In the genomic region with DNA sequence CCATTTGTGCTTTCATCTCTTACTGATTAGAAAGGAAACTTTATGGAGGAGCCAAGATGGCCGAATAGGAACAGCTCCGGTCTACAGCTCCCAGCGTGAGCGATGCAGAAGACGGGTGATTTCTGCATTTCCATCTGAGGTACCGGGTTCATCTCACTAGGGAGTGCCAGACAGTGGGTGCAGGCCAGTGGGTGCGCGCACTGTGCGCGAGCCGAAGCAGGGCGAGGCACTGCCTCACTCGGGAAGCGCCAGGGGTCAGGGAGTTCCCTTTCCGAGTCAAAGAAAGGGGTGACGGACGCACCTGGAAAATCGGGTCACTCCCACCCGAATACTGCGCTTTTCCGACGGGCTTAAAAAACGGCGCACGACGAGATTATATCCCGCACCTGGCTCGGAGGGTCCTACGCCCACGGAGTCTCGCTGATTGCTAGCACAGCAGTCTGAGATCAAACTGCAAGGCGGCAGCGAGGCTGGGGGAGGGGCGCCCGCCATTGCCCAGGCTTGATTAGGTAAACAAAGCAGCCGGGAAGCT, we compare ENCODE assay signal across 8 cellular contexts.
DNase-seq lines count a peak whose midpoint lies in the region; ATAC-seq, FAIRE-seq and TF ChIP-seq lines count a peak whose summit lies in the region.
"Not testable (repeated sequence)": the region's sequence is repeated elsewhere in the genome, so short reads cannot be mapped to it uniquely, and the experiment has no call there.

No MANE protein-coding gene starts in this region.

- ATAC-seq in PC-3 = not testable (repeated sequence)

- H3K9me3 Mint-ChIP-seq in glutamatergic neuron (ENCODE audit: unreplicated experiment); nephron: not testable (repeated sequence)

- H2AK5ac ChIP-seq in H1 (ENCODE audit: low read depth, low read length); trophoblast cell (ENCODE audit: low read length): not testable (repeated sequence)

- not testable (repeated sequence) for H3K9me2 ChIP-seq in PC-3 (replicated peaks; ENCODE audit: low read length)

- H4K20me1 ChIP-seq in PC-3 (ENCODE audit: low read length); H1 (replicated peaks in 1 of 2; ENCODE audit: control insufficient read depth in 1 of 2, insufficient read depth in 2 of 2, low read length in 2 of 2): not testable (repeated sequence)

- not testable (repeated sequence) for H3K56ac ChIP-seq in H1 (replicated peaks; ENCODE audit: insufficient read length, low read depth, low read length)

- H3K4me3 ChIP-seq in HUES6 (ENCODE audit: low read depth, low read length) (peak overlapping the region; percentile 47), PC-3 (ENCODE audit: low read length) (peak overlapping the region; percentile 35; the same call in 1 of the 2 replicates), H1 (ENCODE audit: extremely low read depth in 1 of 4, insufficient read depth in 2 of 4, low read depth in 3 of 4, low read length in 4 of 4) (peak overlapping the region in 1 of 4 experiments; percentile 22; a peak in 1 of 8 replicates)
- not testable (repeated sequence) for H3K4me3 ChIP-seq in trophoblast cell (ENCODE audit: low read depth, low read length)

- DNase-seq in PC-3, glutamatergic neuron, trophoblast cell: not testable (repeated sequence)
- DNase-seq in H1 (ENCODE audit: low read depth in 1 of 2, low spot score in 2 of 2) = peak in 1 of 2 experiments; percentile 79

- not testable (repeated sequence) for H3K79me1 ChIP-seq in H1 (ENCODE audit: low read depth, low read length); trophoblast cell (ENCODE audit: low read length)

- CTCF ChIA-PET in PC-3 (lab: Charles Lee); H1 (lab: Charles Lee; ENCODE audit: partially characterized antibody): not testable (repeated sequence)

- not testable (repeated sequence) for H3K18ac ChIP-seq in H1 (ENCODE audit: extremely low read depth, low read length); trophoblast cell (ENCODE audit: low read length)

- H3K36me3 Mint-ChIP-seq in glutamatergic neuron (ENCODE audit: unreplicated experiment); nephron (ENCODE audit: low read depth): not testable (repeated sequence)

- H3K4me3 Mint-ChIP-seq in glutamatergic neuron (ENCODE audit: unreplicated experiment) (peak overlapping the region; percentile 81), nephron (peak overlapping the region; percentile 83 to 89 (median 87))

- not testable (repeated sequence) for H4K5ac ChIP-seq in H1 (ENCODE audit: insufficient read length, low read depth, low read length)

- H2AFZ ChIP-seq in PC-3 (ENCODE audit: low read length) = 0 out of 2 replicates have a peak overlapping the region, but pooled peaks have one; percentile 48
- H2AFZ ChIP-seq in H1 (ENCODE audit: low read length); trophoblast cell (ENCODE audit: insufficient read depth, low read length, poor library complexity): not testable (repeated sequence)

- TSS peak; percentile 39 for BruUV-seq in PC-3 (replicated peaks; lab: Mats Ljungman, UMichigan)

- not testable (repeated sequence) for H3K4me1 Mint-ChIP-seq in glutamatergic neuron (ENCODE audit: low read depth, unreplicated experiment); nephron

- not testable (repeated sequence) for H2BK12ac ChIP-seq in H1 (ENCODE audit: low read depth, low read length); trophoblast cell (ENCODE audit: low read length)

- not testable (repeated sequence) for H2BK5ac ChIP-seq in H1 (ENCODE audit: low read depth, low read length); trophoblast cell (ENCODE audit: low read depth, low read length, poor library complexity)

- H3F3A ChIP-seq in PC-3 (ENCODE audit: low read length, unreplicated experiment) = not testable (repeated sequence)

- H3K9ac ChIP-seq in ES-I3 (ENCODE audit: low read depth, low read length) (peak overlapping the region; percentile 50), HUES6 (ENCODE audit: low read length) (peak overlapping the region; percentile 56), PC-3 (ENCODE audit: low read length) (peak overlapping the region; percentile 37; the same call in 1 of the 2 replicates)
- not testable (repeated sequence) for H3K9ac ChIP-seq in H1 (replicated peaks in 1 of 4; ENCODE audit: extremely low read depth in 1 of 4, low read depth in 3 of 4, low read length in 3 of 4); trophoblast cell (ENCODE audit: low read length)

- peaks cover 14% of the 10 kb centered on the region; the same call in 1 of the 2 replicates for H3K27me3 ChIP-seq in HUES6 (ENCODE audit: control insufficient read depth, insufficient read depth, low read length)
- not testable (repeated sequence) for H3K27me3 ChIP-seq in PC-3 (ENCODE audit: low read length); trophoblast cell (ENCODE audit: insufficient read depth, low read length)
- peaks cover 0 to 20% (median 14%) of the 10 kb centered on the region in 4 experiments; a peak in 6 of 7 replicates for H3K27me3 ChIP-seq in H1 (replicated peaks in 1 of 4; ENCODE audit: control insufficient read depth in 3 of 4, extremely low read depth in 1 of 4, insufficient read depth in 3 of 4, low read length in 3 of 4)

- H4K91ac ChIP-seq in H1 (replicated peaks; ENCODE audit: insufficient read length, low read length) = not testable (repeated sequence)
- H4K91ac ChIP-seq in trophoblast cell (ENCODE audit: low read depth, low read length) = peak overlapping the region; percentile 14

- intact Hi-C loops in PC-3 (cut with micrococcal nuclease) = loop anchor here (5.0 kb wide), 1 partner anchor 54 kb away; no protein-coding TSS in a partner anchor

- not testable (repeated sequence) for H3K23ac ChIP-seq in H1 (ENCODE audit: insufficient read length); trophoblast cell (ENCODE audit: low read length)

- not testable (repeated sequence) for H2BK120ac ChIP-seq in H1 (replicated peaks; ENCODE audit: low read depth, low read length); trophoblast cell (ENCODE audit: insufficient read depth, low read length, poor library complexity)

- not testable (repeated sequence) for TF ChIP-seq CTCF in 22Rv1 (IDR thresholded peaks at IDR 0.05); PC-3 (conservative IDR thresholded peaks at IDR 0.05; ENCODE audit: low read depth, low read length); H1 (IDR thresholded peaks at IDR 0.05; ENCODE audit: control extremely low read depth in 1 of 3, insufficient read depth in 1 of 3, low read depth in 1 of 3, low read length in 3 of 3); glutamatergic neuron (IDR thresholded peaks at IDR 0.05; ENCODE audit: partially characterized antibody, unreplicated experiment); nephron (IDR thresholded peaks at IDR 0.05; ENCODE audit: unreplicated experiment in 3 of 3)

- H3K9me3 ChIP-seq in ES-I3 (ENCODE audit: control insufficient read depth, insufficient read depth, low read length); HUES6 (ENCODE audit: control insufficient read depth, insufficient read depth, low read depth, low read length); PC-3 (ENCODE audit: low read length); H1 (ENCODE audit: insufficient read depth in 2 of 2, low read depth in 1 of 2, low read length in 1 of 2); trophoblast cell (ENCODE audit: insufficient read depth, low read depth, low read length): not testable (repeated sequence)

- H3K4me1 ChIP-seq in ES-I3 (ENCODE audit: insufficient read depth, low read length) (peaks cover 15% of the 10 kb centered on the region; the same call in 1 of the 2 replicates), PC-3 (ENCODE audit: insufficient read depth, low read length) (peaks cover 33% of the 10 kb centered on the region), trophoblast cell (ENCODE audit: control insufficient read depth in 1 of 2, insufficient read depth in 2 of 2, low read length in 2 of 2) (peaks cover 14 to 17% of the 10 kb centered on the region in 2 experiments)
- not testable (repeated sequence) for H3K4me1 ChIP-seq in HUES6 (ENCODE audit: control insufficient read depth, insufficient read depth, low read length); H1 (replicated peaks in 1 of 4; ENCODE audit: control insufficient read depth in 3 of 4, insufficient read depth in 4 of 4, low read length in 3 of 4)

- POLR2A ChIA-PET in PC-3 (lab: Charles Lee; ENCODE audit: unreplicated experiment) = not testable (repeated sequence)
- POLR2A ChIA-PET in H1 (lab: Charles Lee; ENCODE audit: partially characterized antibody) = interaction anchor here (1.2 to 1.8 kb wide), 3 partner anchors 8 to 26 kb away, joined by 3 to 4 read pairs (median 3); no protein-coding TSS in a partner anchor

- H2BK20ac ChIP-seq in H1 (ENCODE audit: low read length) = not testable (repeated sequence)

- H3K4ac ChIP-seq in H1 (replicated peaks; ENCODE audit: insufficient read length, low read depth, low read length); trophoblast cell (ENCODE audit: low read depth, low read length): not testable (repeated sequence)

- TF ChIP-seq RAD21 in H1 (IDR thresholded peaks at IDR 0.05 in 1 of 2, conservative IDR thresholded peaks at IDR 0.05 in 1 of 2; ENCODE audit: low read depth in 2 of 2, low read length in 2 of 2) = not testable (repeated sequence)

- not testable (repeated sequence) for H4K12ac ChIP-seq in trophoblast cell (ENCODE audit: low read depth, low read length)

- not testable (repeated sequence) for H3K36me3 ChIP-seq in ES-I3 (ENCODE audit: insufficient read depth, low read length); HUES6 (ENCODE audit: control insufficient read depth, insufficient read depth, low read length); PC-3 (ENCODE audit: low read depth, low read length); H1 (ENCODE audit: control insufficient read depth in 2 of 4, insufficient read depth in 4 of 4, low read length in 3 of 4); trophoblast cell (ENCODE audit: control insufficient read depth in 1 of 2, insufficient read depth in 2 of 2, low read length in 2 of 2)

- H4K8ac ChIP-seq in H1 (ENCODE audit: extremely low read depth, insufficient read depth, low read length); trophoblast cell (ENCODE audit: low read depth, low read length): not testable (repeated sequence)

- not testable (repeated sequence) for H2BK15ac ChIP-seq in H1 (ENCODE audit: low read length)

- not testable (repeated sequence) for H3K23me2 ChIP-seq in H1 (ENCODE audit: low read depth, low read length)

- H3K27ac Mint-ChIP-seq in glutamatergic neuron (ENCODE audit: unreplicated experiment) (peak overlapping the region; percentile 91), nephron (peak overlapping the region; percentile 81 to 95 (median 84))

- H3K79me2 ChIP-seq in PC-3 (ENCODE audit: low read length); H1 (ENCODE audit: control insufficient read depth in 1 of 2, insufficient read depth in 2 of 2, low read length in 2 of 2); trophoblast cell (ENCODE audit: control insufficient read depth, insufficient read depth, low read length, poor library complexity): not testable (repeated sequence)

- not testable (repeated sequence) for TF ChIP-seq EP300 in H1 (IDR thresholded peaks at IDR 0.05; ENCODE audit: borderline replicate concordance in 1 of 2, low read depth in 2 of 2, low read length in 2 of 2)

- H3K27me3 Mint-ChIP-seq in glutamatergic neuron (ENCODE audit: unreplicated experiment) = not testable (repeated sequence)
- H3K27me3 Mint-ChIP-seq in nephron (ENCODE audit: low read depth) = peaks cover 16% of the 10 kb centered on the region

- H3K27ac ChIP-seq in 22Rv1 = 0 out of 2 replicates have a peak overlapping the region, but pooled peaks have one; percentile 25
- not testable (repeated sequence) for H3K27ac ChIP-seq in HUES6 (ENCODE audit: low read depth, low read length); PC-3 (ENCODE audit: low read length); H1 (ENCODE audit: low read depth, low read length); trophoblast cell (ENCODE audit: low read depth, low read length)

- 71% methylated on average over 24 of the region's 36 CpGs; no CpG with 5 or more reads in 1 of the 2 experiments for WGBS in H1 (ENCODE audit: extremely low coverage in 1 of 2, insufficient coverage in 1 of 2, insufficient read length in 1 of 2, insufficient replicate concordance in 2 of 2, low coverage in 1 of 2, low lambda C conversion rate in 2 of 2, missing lambda C conversion rate in 1 of 2), 2 experiments
- WGBS in trophoblast cell (ENCODE audit: extremely low coverage, insufficient coverage, insufficient read length) = no CpG with 5 or more reads among the region's 36 CpGs

- H3K14ac ChIP-seq in H1 (ENCODE audit: insufficient read length); trophoblast cell (ENCODE audit: low read length): not testable (repeated sequence)

- not testable (repeated sequence) for FAIRE-seq in H1 (lab: Jason Lieb, UNC)

- H3K4me2 ChIP-seq in PC-3 (ENCODE audit: low read length) = peak overlapping the region; percentile 62
- H3K4me2 ChIP-seq in H1 (ENCODE audit: insufficient read depth in 1 of 2, low read depth in 2 of 2, low read length in 2 of 2); trophoblast cell (ENCODE audit: low read length): not testable (repeated sequence)

- not testable (repeated sequence) for TF ChIP-seq POLR2A in H1 (IDR thresholded peaks at IDR 0.05; ENCODE audit: control extremely low read depth in 1 of 2, low read depth in 2 of 2, low read length in 2 of 2)
